ENCODE assay signal across 8 cellular contexts in genomic region chr1:25998075-25998761, GRCh38. TPM values are rescaled to one million over a fixed set of nuclear protein-coding genes. Genes with fewer than 3 reads are reported as not detected.
A peak's percentile ranks its signal among the peaks of the same experiment; 100 is the strongest.
DNase-seq lines count a peak whose midpoint lies in the region; ATAC-seq, FAIRE-seq and TF ChIP-seq lines count a peak whose summit lies in the region.

No MANE protein-coding gene starts in this region.

- H3K36me3 ChIP-seq in ACC112 (ENCODE audit: insufficient read depth, low read length) = no peaks in the 10 kb centered on the region
- H3K36me3 ChIP-seq in bronchial epithelial cell (ENCODE audit: control insufficient read depth, insufficient read depth, low read length) = no peaks in the 10 kb centered on the region
- H3K36me3 ChIP-seq in smooth muscle cell (ENCODE audit: low read depth) = no peaks in the 10 kb centered on the region

- no peaks in the 10 kb centered on the region for H3F3A ChIP-seq in smooth muscle cell (ENCODE audit: low read depth)

- no peaks in the 10 kb centered on the region for H3K9me3 ChIP-seq in smooth muscle cell (replicated peaks; ENCODE audit: low read depth)

- peak; percentile 98 for FAIRE-seq in bronchial epithelial cell (lab: Jason Lieb, UNC)

- H3K27ac ChIP-seq in ACC112 (ENCODE audit: low read depth, low read length) = no peak overlapping the region
- peak overlapping the region; percentile 87 for H3K27ac ChIP-seq in VCaP
- H3K27ac ChIP-seq in smooth muscle cell (ENCODE audit: low read depth) = peak overlapping the region; percentile 70

- H4K20me1 ChIP-seq in smooth muscle cell (ENCODE audit: low read depth) = no peaks in the 10 kb centered on the region

- 3% methylated on average over 34 of the region's 34 CpGs for WGBS in smooth muscle cell (ENCODE audit: low lambda C conversion rate)

- H3K4me3 ChIP-seq in ACC112 (ENCODE audit: low read depth, low read length) = peak overlapping the region; percentile 86
- peak overlapping the region; percentile 52 for H3K4me3 ChIP-seq in bronchial epithelial cell (ENCODE audit: low read depth, low read length)
- H3K4me3 ChIP-seq in smooth muscle cell = peak overlapping the region; percentile 65

- H3K27me3 ChIP-seq in ACC112 (ENCODE audit: insufficient read depth, low read length) (no peaks in the 10 kb centered on the region), bronchial epithelial cell (ENCODE audit: control insufficient read depth, insufficient read depth, low read length) (no peaks in the 10 kb centered on the region), smooth muscle cell (ENCODE audit: low read depth) (no peaks in the 10 kb centered on the region)

- DNase-seq in NCI-H2171 treated with DMSO at 0.1 percent for 48 hours (lab: John Stamatoyannopoulos, UW) (peak; percentile 99), bronchial epithelial cell (ENCODE audit: low read depth) (peak; percentile 98), iPS-NIHi7 (ENCODE audit: extremely low spot score) (peak; percentile 96), smooth muscle cell (lab: John Stamatoyannopoulos, UW; ENCODE audit: unreplicated experiment) (peak; percentile 79)

- peak overlapping the region; percentile 80 for H3K9ac ChIP-seq in smooth muscle cell (ENCODE audit: low read depth)

- H3K79me2 ChIP-seq in ACC112 (ENCODE audit: control insufficient read depth, insufficient read depth, low read length, unreplicated experiment) (peaks cover 2% of the 10 kb centered on the region), smooth muscle cell (ENCODE audit: low read depth) (no peaks in the 10 kb centered on the region)

- H2AFZ ChIP-seq in ACC112 (ENCODE audit: low read length, unreplicated experiment) = peak overlapping the region; percentile 97
- H2AFZ ChIP-seq in smooth muscle cell (ENCODE audit: low read depth) = peak overlapping the region; percentile 95

- peak; percentile 92 for ATAC-seq in GM18867 (IDR thresholded peaks at IDR 0.05; ENCODE audit: unreplicated experiment)
- ATAC-seq in HG03108 (IDR thresholded peaks at IDR 0.05; ENCODE audit: unreplicated experiment) = peak; percentile 94

- H3K4me1 ChIP-seq in ACC112 (ENCODE audit: control insufficient read depth, insufficient read depth, low read length, unreplicated experiment) = peaks cover 14% of the 10 kb centered on the region
- peaks cover 13% of the 10 kb centered on the region for H3K4me1 ChIP-seq in smooth muscle cell (ENCODE audit: low read depth)

- TF ChIP-seq CTCF in VCaP (conservative IDR thresholded peaks at IDR 0.05) (peak; percentile 98), bronchial epithelial cell (IDR thresholded peaks at IDR 0.05; ENCODE audit: insufficient read depth, low read length, severe bottlenecking) (peak; percentile 98), smooth muscle cell (IDR thresholded peaks at IDR 0.05; ENCODE audit: borderline replicate concordance, insufficient read depth, poor library complexity, severe bottlenecking) (peak; percentile 91)

- H3K4me2 ChIP-seq in smooth muscle cell = peak overlapping the region; percentile 87

RNA-seq across cellular contexts. Expression of gene PAFAH2, which starts 0.4 kb away (rescaled TPM):
- 11.3 and 20.7 TPM in 2 replicates for total RNA-seq in bronchial epithelial cell
- total RNA-seq in smooth muscle cell = 9.2 and 9.4 TPM in 2 replicates
- 9.6 and 13.2 TPM in 2 replicates for polyA plus RNA-seq in smooth muscle cell

RNA-seq across cellular contexts. Expression of gene EXTL1, which starts 23.4 kb away (rescaled TPM):
- total RNA-seq in bronchial epithelial cell (not detected in 2 replicates), smooth muscle cell (11.2 and 14.1 TPM in 2 replicates)
- polyA plus RNA-seq in smooth muscle cell = 9.2 and 25.8 TPM in 2 replicates

RNA-seq across cellular contexts. Expression of gene SLC30A2, which starts 47.7 kb away (rescaled TPM):
- total RNA-seq in bronchial epithelial cell (0.13 TPM in 1 of 2 replicates, not detected in the other), smooth muscle cell (0.27 TPM in 1 of 2 replicates, not detected in the other)
- 0.53 and 0.56 TPM in 2 replicates for polyA plus RNA-seq in smooth muscle cell

Comparison
In these comparisons a context has a peak if more than half of its experiments do, and no peak if none do; other contexts are left out.
1. RNA of gene EXTL1, which starts 23.4 kb away (total RNA-seq): 11.2 to 14.1 TPM in smooth muscle cell; not detected in bronchial epithelial cell; every median in the first group is over 10 times any median in the second.
2. Peak in every context shown above with its lines, with median percentiles within 50 percentile points of each other: H3K4me3 ChIP-seq, DNase-seq and CTCF ChIP-seq.